27 cellular contexts compared by ENCODE assay signal in the genomic region with DNA sequence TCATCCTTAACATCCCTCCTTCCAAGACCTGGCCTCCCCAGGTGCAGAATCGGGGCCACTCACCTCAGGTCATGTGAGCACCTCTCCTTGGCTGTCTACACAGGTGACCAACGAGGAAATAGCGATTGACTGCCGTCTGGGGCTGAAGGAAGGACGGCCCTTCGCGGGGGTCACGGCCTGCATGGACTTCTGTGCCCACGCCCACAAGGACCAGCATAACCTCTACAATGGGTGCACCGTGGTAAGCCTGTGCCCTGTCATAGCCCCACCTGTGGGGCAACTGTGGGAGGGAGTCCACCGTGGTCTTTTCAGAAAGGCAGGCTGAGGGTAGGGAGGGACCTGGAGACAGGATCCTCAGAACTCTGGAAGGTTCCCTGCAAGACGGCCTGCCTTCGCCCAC.
"Had no signal": no experiment of that assay in that cellular context is flagged by ENCODE, and none has a peak within 500 bp of the region (broad histone marks: within the 10 kb centered on the region; RNA-seq: fewer than 3 reads in every experiment).

No MANE protein-coding gene starts in this region.

- H3K27ac ChIP-seq: brain microvascular endothelial cell, cardiac muscle cell, KMS-11, SK-N-MC, VCaP had no signal

- H3K4me1 Mint-ChIP-seq: activated CD4-positive, alpha-beta memory T cell treated with anti-CD3 and anti-CD28 coated beads, Interleukin-2, amount 10 ng/mL, durations not matched to agents 7 days and 5 days; activated CD4-positive, alpha-beta T cell treated with anti-CD3 and anti-CD28 coated beads, Interleukin-2, amount 10 ng/mL, durations not matched to agents 7 days and 5 days; activated naive CD4-positive, alpha-beta T cell treated with anti-CD3 and anti-CD28 coated beads, Interleukin-2, amount 50 U/mL, for 24 hours had no signal

- H3K4me3 ChIP-seq: cardiac muscle cell, SK-N-MC had no signal

- H3K4me3 Mint-ChIP-seq: activated CD4-positive, alpha-beta memory T cell treated with anti-CD3 and anti-CD28 coated beads, Interleukin-2, amount 10 ng/mL, durations not matched to agents 7 days and 5 days; activated CD4-positive, alpha-beta T cell treated with anti-CD3 and anti-CD28 coated beads, Interleukin-2, amount 10 ng/mL, durations not matched to agents 7 days and 5 days; activated naive CD4-positive, alpha-beta T cell treated with anti-CD3 and anti-CD28 coated beads, Interleukin-2, amount 50 U/mL, for 24 hours; activated T-cell treated with anti-CD3 and anti-CD28 coated beads, Interleukin-2, amount 50 U/mL, for 72 hours had no signal

- H3K27me3 Mint-ChIP-seq: activated CD4-positive, alpha-beta memory T cell treated with anti-CD3 and anti-CD28 coated beads, Interleukin-2, amount 10 ng/mL, durations not matched to agents 7 days and 5 days; activated CD4-positive, alpha-beta T cell treated with anti-CD3 and anti-CD28 coated beads, Interleukin-2, amount 10 ng/mL, durations not matched to agents 7 days and 5 days; activated naive CD4-positive, alpha-beta T cell treated with anti-CD3 and anti-CD28 coated beads, Interleukin-2, amount 50 U/mL, for 24 hours had no signal

- DNase-seq: activated CD4-positive, alpha-beta memory T cell treated with anti-CD3 and anti-CD28 coated beads, Interleukin-2, amount 10 ng/mL, durations not matched to agents 7 days and 5 days; activated CD4-positive, alpha-beta T cell treated with anti-CD3 and anti-CD28 coated beads, Interleukin-2, amount 10 ng/mL, durations not matched to agents 7 days and 5 days; activated CD4-positive, CD25-positive, alpha-beta regulatory T cell; activated naive CD4-positive, alpha-beta T cell; activated T-cell treated with anti-CD3 and anti-CD28 coated beads, Interleukin-2, amount 50 U/mL, for 72 hours; brain microvascular endothelial cell; NCI-H1092; NCI-H1417 treated with DMSO at 0.1 percent for 48 hours; NCI-H1694; NCI-H2029; NCI-H2107; NCI-H2171 treated with DMSO at 0.1 percent for 48 hours; NCI-H226; NCI-H510A; NCI-H526 treated with DMSO at 0.1 percent for 48 hours; NCI-H82; OCI-M1; RPMI8226; T-helper 1 cell had no signal

- ATAC-seq: activated T-cell treated with anti-CD3 and anti-CD28 coated beads, Interleukin-2, amount 50 U/mL, for 72 hours; Panc1; Right ventricle myocardium inferior had no signal

- H3K27me3 ChIP-seq: brain microvascular endothelial cell, cardiac muscle cell had no signal

- H3K9me3 Mint-ChIP-seq: activated CD4-positive, alpha-beta memory T cell treated with anti-CD3 and anti-CD28 coated beads, Interleukin-2, amount 10 ng/mL, durations not matched to agents 7 days and 5 days; activated CD4-positive, alpha-beta T cell treated with anti-CD3 and anti-CD28 coated beads, Interleukin-2, amount 10 ng/mL, durations not matched to agents 7 days and 5 days; activated naive CD4-positive, alpha-beta T cell treated with anti-CD3 and anti-CD28 coated beads, Interleukin-2, amount 50 U/mL, for 24 hours; activated T-cell treated with anti-CD3 and anti-CD28 coated beads, Interleukin-2, amount 50 U/mL, for 72 hours; activated T-helper 2 cell treated with anti-CD3 and anti-CD28 coated beads, Interferon-gamma antibody, Interleukin-2, Interleukin-4, amounts not matched to agents 10 μg/mL and 5 μg/mL and 100 μg/mL, durations not matched to agents 14 hours and 24 hours and 36 hours had no signal

- H3K27ac Mint-ChIP-seq: activated CD4-positive, alpha-beta memory T cell treated with anti-CD3 and anti-CD28 coated beads, Interleukin-2, amount 10 ng/mL, durations not matched to agents 7 days and 5 days; activated CD4-positive, alpha-beta T cell treated with anti-CD3 and anti-CD28 coated beads, Interleukin-2, amount 10 ng/mL, durations not matched to agents 7 days and 5 days; activated T-cell treated with anti-CD3 and anti-CD28 coated beads, Interleukin-2, amount 50 U/mL, for 72 hours; activated T-helper 2 cell treated with anti-CD3 and anti-CD28 coated beads, Interferon-gamma antibody, Interleukin-2, Interleukin-4, amounts not matched to agents 10 μg/mL and 5 μg/mL and 100 μg/mL, durations not matched to agents 14 hours and 24 hours and 36 hours had no signal
